Comparison of ENCODE assay signal across 1 cellular context in genomic region chr4:184668511-184669114, GRCh38.
TF ChIP-seq lines count a peak whose summit lies in the region.

No MANE protein-coding gene starts in this region.

TF ChIP-seq in IMR-90, 13 proteins besides CTCF, POLR2A, EP300 and RAD21:
- TF ChIP-seq SMC3 (IDR thresholded peaks at IDR 0.05; ENCODE audit: low read depth, low read length) (no peak), MAFK (IDR thresholded peaks at IDR 0.05; ENCODE audit: low read depth, low read length) (no peak), CEBPB (IDR thresholded peaks at IDR 0.05; ENCODE audit: low read depth, low read length) (no peak), NFE2L2 (IDR thresholded peaks at IDR 0.05; ENCODE audit: low read depth, low read length) (no peak), MAZ (IDR thresholded peaks at IDR 0.05; ENCODE audit: borderline replicate concordance, low read depth, low read length) (no peak)
